In the genomic region with DNA sequence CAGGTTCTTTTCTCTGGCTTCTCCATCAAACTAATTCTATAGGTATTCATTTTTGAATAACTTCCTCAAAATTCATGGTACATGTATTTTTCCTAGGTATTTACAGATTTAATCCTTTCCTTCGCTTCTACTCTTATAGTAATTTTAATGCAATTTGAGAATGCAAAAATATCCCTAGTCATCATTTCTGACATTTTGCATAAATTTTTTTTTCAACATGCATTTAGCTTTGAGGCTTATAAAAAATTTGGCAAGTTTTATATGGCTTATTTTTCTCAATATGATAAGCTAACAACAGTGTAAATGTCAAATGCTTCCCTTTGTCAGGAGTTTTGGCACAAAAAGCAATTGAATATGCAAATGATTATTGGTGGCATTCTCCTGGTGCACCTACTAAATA, we compare ENCODE assay signal across 19 cellular contexts.
DNase-seq lines count a peak whose midpoint lies in the region; ATAC-seq, FAIRE-seq and TF ChIP-seq lines count a peak whose summit lies in the region.
"Had no signal": no experiment of that assay in that cellular context is flagged by ENCODE, and none has a peak within 500 bp of the region (broad histone marks: within the 10 kb centered on the region; RNA-seq: fewer than 3 reads in every experiment).

No MANE protein-coding gene starts in this region.

- TF ChIP-seq CTCF in A549 (IDR thresholded peaks at IDR 0.05), result no peak
- TF ChIP-seq CTCF in IMR-90 (conservative IDR thresholded peaks at IDR 0.05; ENCODE audit: low read depth, low read length), result no peak
- TF ChIP-seq CTCF in H1 (IDR thresholded peaks at IDR 0.05; ENCODE audit: control extremely low read depth in 1 of 3, insufficient read depth in 1 of 3, low read depth in 1 of 3, low read length in 3 of 3), result no peak

- H3K9ac ChIP-seq in IMR-90 (ENCODE audit: low read depth, low read length) (no peak overlapping the region), H1 (replicated peaks in 1 of 4; ENCODE audit: extremely low read depth in 1 of 4, low read depth in 3 of 4, low read length in 3 of 4) (no peak overlapping the region)
- H3K9ac ChIP-seq: BLaER1 treated with 17β-estradiol and CSF1 and Interleukin-3, amounts not matched to agents 10 nM and 100 nM had no signal

- H2BK5ac ChIP-seq in IMR-90 (ENCODE audit: low read depth, low read length, poor library complexity, severe bottlenecking) (no peak overlapping the region), H1 (ENCODE audit: low read depth, low read length) (no peak overlapping the region)

- H3K27me3 ChIP-seq in IMR-90 (ENCODE audit: control insufficient read depth, insufficient read depth, low read length) (no peaks in the 10 kb centered on the region), H1 (replicated peaks in 1 of 4; ENCODE audit: control insufficient read depth in 3 of 4, extremely low read depth in 1 of 4, insufficient read depth in 3 of 4, low read length in 3 of 4) (no peaks in the 10 kb centered on the region)
- H3K27me3 ChIP-seq: BLaER1 treated with 17β-estradiol and CSF1 and Interleukin-3, amounts not matched to agents 10 nM and 100 nM had no signal

- intact Hi-C loops in IMR-90 (cut with micrococcal nuclease), result no loop called here

- H2AFZ ChIP-seq in IMR-90 (replicated peaks; ENCODE audit: low read length, poor library complexity), result no peak overlapping the region
- no peak overlapping the region for H2AFZ ChIP-seq in H1 (ENCODE audit: low read length)

- CTCF ChIA-PET in A549 (lab: Yijun Ruan, JAX) (no interaction called here), IMR-90 (lab: Yijun Ruan, JAX) (no interaction called here), H1 (lab: Charles Lee; ENCODE audit: partially characterized antibody) (no interaction called here)

- POLR2A ChIA-PET in A549 (lab: Yijun Ruan, JAX) (no interaction called here), IMR-90 (lab: Charles Lee; ENCODE audit: unreplicated experiment) (no interaction called here), H1 (lab: Charles Lee; ENCODE audit: partially characterized antibody) (no interaction called here)

- H2BK20ac ChIP-seq in IMR-90 (ENCODE audit: low read depth, low read length) (peak overlapping the region; percentile 57; the same call in 1 of the 2 replicates), H1 (ENCODE audit: low read length) (no peak overlapping the region)

- BruUV-seq in IMR-90 (replicated peaks; lab: Mats Ljungman, UMichigan), result no TSS peak

- DNase-seq in A549 (ENCODE audit: low read depth in 1 of 2, low spot score in 1 of 2), result no peak
- no peak for DNase-seq in IMR-90
- DNase-seq in H1 (ENCODE audit: low read depth in 1 of 2, low spot score in 2 of 2), result no peak
- no peak for DNase-seq in islet precursor cell
- DNase-seq: 8988T; AML-193; Caco-2; Calu3; CD4-positive, alpha-beta T cell; CD8-positive, alpha-beta T cell; DMS79 treated with DMSO at 0.1 percent for 48 hours; GF-D8 had no signal

- H3K79me2 ChIP-seq in H1 (ENCODE audit: control insufficient read depth in 1 of 2, insufficient read depth in 2 of 2, low read length in 2 of 2), result no peaks in the 10 kb centered on the region

- TF ChIP-seq RAD21 in A549 (conservative IDR thresholded peaks at IDR 0.05 in 1 of 2, IDR thresholded peaks at IDR 0.05 in 1 of 2) (no peak), IMR-90 (IDR thresholded peaks at IDR 0.05; ENCODE audit: low read length) (no peak), H1 (IDR thresholded peaks at IDR 0.05 in 1 of 2, conservative IDR thresholded peaks at IDR 0.05 in 1 of 2; ENCODE audit: low read depth in 2 of 2, low read length in 2 of 2) (no peak)

- dilution Hi-C loops in IMR-90 (cut with HindIII; ENCODE audit: low sequenced_read_pairs, unreplicated experiment), result no loop called here

- H3K36me3 ChIP-seq in IMR-90 (ENCODE audit: control insufficient read depth, insufficient read depth, low read length), result no peaks in the 10 kb centered on the region
- no peaks in the 10 kb centered on the region for H3K36me3 ChIP-seq in H1 (ENCODE audit: control insufficient read depth in 2 of 4, insufficient read depth in 4 of 4, low read length in 3 of 4)
- H3K36me3 ChIP-seq: BLaER1 treated with 17β-estradiol and CSF1 and Interleukin-3, amounts not matched to agents 10 nM and 100 nM had no signal

- H3K79me1 ChIP-seq in IMR-90 (ENCODE audit: low read depth in 1 of 2, low read length in 2 of 2), result no peaks in the 10 kb centered on the region
- H3K79me1 ChIP-seq in H1 (ENCODE audit: low read depth, low read length), result no peaks in the 10 kb centered on the region

- H4K20me1 ChIP-seq in IMR-90 (ENCODE audit: insufficient read depth, low read length) (no peaks in the 10 kb centered on the region), H1 (replicated peaks in 1 of 2; ENCODE audit: control insufficient read depth in 1 of 2, insufficient read depth in 2 of 2, low read length in 2 of 2) (no peaks in the 10 kb centered on the region)
- H4K20me1 ChIP-seq: BLaER1 treated with 17β-estradiol and CSF1 and Interleukin-3, amounts not matched to agents 10 nM and 100 nM had no signal

- no peak overlapping the region for H2AK9ac ChIP-seq in IMR-90 (replicated peaks; ENCODE audit: low read depth, low read length, poor library complexity)

- H2AK5ac ChIP-seq in IMR-90 (ENCODE audit: low read depth, low read length), result no peak overlapping the region
- H2AK5ac ChIP-seq in H1 (ENCODE audit: low read depth, low read length), result no peak overlapping the region

- H3K56ac ChIP-seq in IMR-90 (ENCODE audit: extremely low read depth, insufficient read depth, low read length), result no peak overlapping the region
- H3K56ac ChIP-seq in H1 (replicated peaks; ENCODE audit: insufficient read length, low read depth, low read length), result no peak overlapping the region

- H2BK120ac ChIP-seq in IMR-90 (ENCODE audit: low read depth, low read length) (no peak overlapping the region), H1 (replicated peaks; ENCODE audit: low read depth, low read length) (no peak overlapping the region)

- no peak overlapping the region for H3K27ac ChIP-seq in A549
- H3K27ac ChIP-seq in IMR-90 (ENCODE audit: insufficient read depth, low read length), result no peak overlapping the region
- H3K27ac ChIP-seq in H1 (ENCODE audit: low read depth, low read length), result peak overlapping the region; percentile 56; the same call in 1 of the 2 replicates
- H3K27ac ChIP-seq: BLaER1 treated with 17β-estradiol and CSF1 and Interleukin-3, amounts not matched to agents 10 nM and 100 nM; C4-2B had no signal

- no peak for TF ChIP-seq POLR2A in A549 (IDR thresholded peaks at IDR 0.05; ENCODE audit: low read length)
- TF ChIP-seq POLR2A in IMR-90 (IDR thresholded peaks at IDR 0.05; ENCODE audit: low read depth, low read length), result no peak
- no peak for TF ChIP-seq POLR2A in H1 (IDR thresholded peaks at IDR 0.05; ENCODE audit: control extremely low read depth in 1 of 2, low read depth in 2 of 2, low read length in 2 of 2)

- in situ Hi-C loops in IMR-90 (cut with MboI; ENCODE audit: low sequenced_read_pairs), result no loop called here

- no peak overlapping the region for H3K4me2 ChIP-seq in A549
- no peak overlapping the region for H3K4me2 ChIP-seq in IMR-90 (ENCODE audit: low read depth, low read length)
- no peak overlapping the region for H3K4me2 ChIP-seq in H1 (ENCODE audit: insufficient read depth in 1 of 2, low read depth in 2 of 2, low read length in 2 of 2)
- H3K4me2 ChIP-seq: BLaER1 treated with 17β-estradiol and CSF1 and Interleukin-3, amounts not matched to agents 10 nM and 100 nM had no signal

- peaks cover 9% of the 10 kb centered on the region; the same call in 2 of the 3 replicates for H3K4me1 ChIP-seq in A549
- peaks cover 3% of the 10 kb centered on the region for H3K4me1 ChIP-seq in IMR-90 (ENCODE audit: control insufficient read depth, insufficient read depth, low read length)
- peaks cover 0 to 2% (median 0%) of the 10 kb centered on the region in 4 experiments; a peak in 1 of 7 replicates for H3K4me1 ChIP-seq in H1 (replicated peaks in 1 of 4; ENCODE audit: control insufficient read depth in 3 of 4, insufficient read depth in 4 of 4, low read length in 3 of 4)
- H3K4me1 ChIP-seq: BLaER1 treated with 17β-estradiol and CSF1 and Interleukin-3, amounts not matched to agents 10 nM and 100 nM had no signal

- H3K23me2 ChIP-seq in H1 (ENCODE audit: low read depth, low read length), result no peaks in the 10 kb centered on the region

- no peak overlapping the region for H4K91ac ChIP-seq in IMR-90 (ENCODE audit: insufficient read depth, low read depth, low read length)
- no peak overlapping the region for H4K91ac ChIP-seq in H1 (replicated peaks; ENCODE audit: insufficient read length, low read length)

- TF ChIP-seq EP300 in A549 (IDR thresholded peaks at IDR 0.05) (no peak), H1 (IDR thresholded peaks at IDR 0.05; ENCODE audit: borderline replicate concordance in 1 of 2, low read depth in 2 of 2, low read length in 2 of 2) (no peak)

- H3K9me1 ChIP-seq in IMR-90 (ENCODE audit: insufficient read depth, low read length), result no peaks in the 10 kb centered on the region

- H3K4me3 ChIP-seq in A549 (no peak overlapping the region), IMR-90 (ENCODE audit: insufficient read depth, low read depth, low read length) (no peak overlapping the region), H1 (ENCODE audit: extremely low read depth in 1 of 4, insufficient read depth in 2 of 4, low read depth in 3 of 4, low read length in 4 of 4) (no peak overlapping the region)
- H3K4me3 ChIP-seq: BLaER1 treated with 17β-estradiol and CSF1 and Interleukin-3, amounts not matched to agents 10 nM and 100 nM had no signal

- H3K23ac ChIP-seq in IMR-90 (ENCODE audit: low read depth, low read length), result no peak overlapping the region
- no peak overlapping the region for H3K23ac ChIP-seq in H1 (ENCODE audit: insufficient read length)

- 12% methylated on average over 1 of the region's 1 CpG for WGBS in A549 (ENCODE audit: missing lambda C conversion rate)
- WGBS in IMR-90 (ENCODE audit: extremely low coverage in 2 of 2, insufficient read length in 1 of 2), 2 experiments, result no CpG with 5 or more reads among the region's 1 CpG
- 93% methylated on average over 1 of the region's 1 CpG; no CpG with 5 or more reads in 1 of the 2 experiments for WGBS in H1 (ENCODE audit: extremely low coverage in 1 of 2, insufficient coverage in 1 of 2, insufficient read length in 1 of 2, insufficient replicate concordance in 2 of 2, low coverage in 1 of 2, low lambda C conversion rate in 2 of 2, missing lambda C conversion rate in 1 of 2), 2 experiments

- no peak overlapping the region for H2BK12ac ChIP-seq in H1 (ENCODE audit: low read depth, low read length)

- H3K9me3 ChIP-seq in A549, result no peaks in the 10 kb centered on the region; the same call in 2 of the 3 replicates
- H3K9me3 ChIP-seq in IMR-90 (ENCODE audit: control insufficient read depth, insufficient read depth, low read length), result no peaks in the 10 kb centered on the region
- no peaks in the 10 kb centered on the region; a peak in 1 of 4 replicates for H3K9me3 ChIP-seq in H1 (ENCODE audit: insufficient read depth in 2 of 2, low read depth in 1 of 2, low read length in 1 of 2)

- no peak overlapping the region for H3K18ac ChIP-seq in IMR-90 (ENCODE audit: low read depth, low read length)
- H3K18ac ChIP-seq in H1 (ENCODE audit: extremely low read depth, low read length), result no peak overlapping the region

- ATAC-seq in A549 (no peak), IMR-90 (ENCODE audit: low read depth) (no peak), HG03457 (IDR thresholded peaks at IDR 0.05; ENCODE audit: unreplicated experiment) (no peak)
- ATAC-seq: CD8-positive, alpha-beta T cell had no signal

- H3K4ac ChIP-seq in IMR-90 (ENCODE audit: low read depth, low read length) (no peak overlapping the region), H1 (replicated peaks; ENCODE audit: insufficient read length, low read depth, low read length) (no peak overlapping the region)

- FAIRE-seq in A549 (lab: Jason Lieb, UNC) (no peak), H1 (lab: Jason Lieb, UNC) (no peak)
- FAIRE-seq: A204.1, D721Med, G401.6, GM12891 had no signal

- H4K8ac ChIP-seq in IMR-90 (ENCODE audit: low read depth in 2 of 2, low read length in 2 of 2) (no peak overlapping the region), H1 (ENCODE audit: extremely low read depth, insufficient read depth, low read length) (no peak overlapping the region)

- H4K5ac ChIP-seq in IMR-90 (ENCODE audit: low read depth, low read length), result no peak overlapping the region
- H4K5ac ChIP-seq in H1 (ENCODE audit: insufficient read length, low read depth, low read length), result no peak overlapping the region

- H3K14ac ChIP-seq in IMR-90 (replicated peaks; ENCODE audit: low read depth, low read length) (no peak overlapping the region), H1 (ENCODE audit: insufficient read length) (no peak overlapping the region)

- H2BK15ac ChIP-seq in IMR-90 (ENCODE audit: low read depth, low read length), result no peak overlapping the region; the same call in 2 of the 3 replicates
- H2BK15ac ChIP-seq in H1 (ENCODE audit: low read length), result no peak overlapping the region
